In genomic region chr2:190849774-190850173, GRCh38 we compare ENCODE assay signal across 12 cellular contexts. TPM values are rescaled to one million over a fixed set of nuclear protein-coding genes. Genes with fewer than 3 reads are reported as not detected.
A peak's percentile ranks its signal among the peaks of the same experiment; 100 is the strongest.
DNase-seq lines count a peak whose midpoint lies in the region; ATAC-seq and TF ChIP-seq lines count a peak whose summit lies in the region.
"Had no signal": no experiment of that assay in that cellular context is flagged by ENCODE, and none has a peak within 500 bp of the region (broad histone marks: within the 10 kb centered on the region; RNA-seq: fewer than 3 reads in every experiment).

No MANE protein-coding gene starts in this region.

- no peaks in the 10 kb centered on the region for H3K9me3 Mint-ChIP-seq in CD4-positive, alpha-beta T cell
- H3K9me3 Mint-ChIP-seq: activated CD4-positive, alpha-beta memory T cell treated with anti-CD3 and anti-CD28 coated beads, Interleukin-2, amount 10 ng/mL, durations not matched to agents 7 days and 5 days; nephron had no signal

- no peak for ATAC-seq in CD4-positive, alpha-beta T cell (ENCODE audit: poor library complexity)
- ATAC-seq in left lobe of liver = no peak

- no peaks in the 10 kb centered on the region for H3K27me3 Mint-ChIP-seq in CD4-positive, alpha-beta T cell
- H3K27me3 Mint-ChIP-seq: activated CD4-positive, alpha-beta memory T cell treated with anti-CD3 and anti-CD28 coated beads, Interleukin-2, amount 10 ng/mL, durations not matched to agents 7 days and 5 days had no signal

- DNase-seq in GM03348 (ENCODE audit: low spot score) (peak; percentile 77), NCI-H446 treated with DMSO at 0.1 percent for 48 hours (lab: John Stamatoyannopoulos, UW) (peak; percentile 93), choroid plexus epithelial cell (ENCODE audit: low read depth) (peak; percentile 74), occipital lobe (lab: John Stamatoyannopoulos, UW) (peak; percentile 26), NCI-H2029 treated with DMSO at 0.1 percent for 48 hours (lab: John Stamatoyannopoulos, UW) (no peak), left lobe of liver (ENCODE audit: low spot score) (no peak)
- no peak for DNase-seq in stimulated activated naive CD4-positive, alpha-beta T cell treated with Interleukin-2 at 50 U/mL for 16 hours (lab: John Stamatoyannopoulos, UW)
- DNase-seq in CD4-positive, alpha-beta T cell = no peak
- DNase-seq: T1000 had no signal

- no peaks in the 10 kb centered on the region for H3K36me3 Mint-ChIP-seq in CD4-positive, alpha-beta T cell (ENCODE audit: low read depth)

- POLR2A ChIA-PET in CD4-positive, alpha-beta T cell (lab: Charles Lee) = interaction anchor here (0.9 to 2.1 kb wide), 5 partner anchors 13 to 98 kb away, joined by 3 to 41 read pairs (median 5); partner anchors contain the start of gene GLS

- no peaks in the 10 kb centered on the region for H3K27me3 ChIP-seq in CD4-positive, alpha-beta T cell (ENCODE audit: control insufficient read depth, insufficient read depth, low read length)

- no peak for TF ChIP-seq CTCF in choroid plexus epithelial cell (conservative IDR thresholded peaks at IDR 0.05; ENCODE audit: low read depth, low read length)
- TF ChIP-seq CTCF in CD4-positive, alpha-beta T cell (IDR thresholded peaks at IDR 0.05) = no peak

- no peak overlapping the region for H3K27ac ChIP-seq in CD4-positive, alpha-beta T cell (ENCODE audit: low read depth, low read length)
- H3K27ac ChIP-seq: HL-60 had no signal

- H3K27ac Mint-ChIP-seq in CD4-positive, alpha-beta T cell = no peak overlapping the region
- H3K27ac Mint-ChIP-seq: activated CD4-positive, alpha-beta memory T cell treated with anti-CD3 and anti-CD28 coated beads, Interleukin-2, amount 10 ng/mL, durations not matched to agents 7 days and 5 days; nephron had no signal

- no peaks in the 10 kb centered on the region for H3K4me1 Mint-ChIP-seq in CD4-positive, alpha-beta T cell (ENCODE audit: low read depth)

- no peak overlapping the region for H3K4me3 ChIP-seq in choroid plexus epithelial cell (ENCODE audit: low read depth, low read length)

- H3K9me3 ChIP-seq in CD4-positive, alpha-beta T cell (ENCODE audit: control insufficient read depth, low read length) = no peaks in the 10 kb centered on the region

- intact Hi-C loops in CD4-positive, alpha-beta T cell (cut with DNase I, micrococcal nuclease) = loop anchor here (1.0 to 10.0 kb wide), 5 partner anchors 31 to 305 kb away; partner anchors contain the start of genes GLS (in 1 of the 2) and STAT4 (in 1 of the 2)

- CTCF ChIA-PET in CD4-positive, alpha-beta T cell (lab: Charles Lee) = interaction anchor here (1.0 to 2.0 kb wide), 11 partner anchors 17 to 137 kb away, joined by 3 to 21 read pairs (median 5); partner anchors contain the start of gene GLS

- H3K4me3 Mint-ChIP-seq in CD4-positive, alpha-beta T cell = no peak overlapping the region
- H3K4me3 Mint-ChIP-seq: activated CD4-positive, alpha-beta memory T cell treated with anti-CD3 and anti-CD28 coated beads, Interleukin-2, amount 10 ng/mL, durations not matched to agents 7 days and 5 days; nephron had no signal

RNA-seq across cellular contexts. Expression of gene GLS, which starts 30.8 kb away (rescaled TPM):
- 207 TPM for total RNA-seq in occipital lobe
- 100 to 1,000 TPM; 215 to 224 TPM for total RNA-seq in CD4-positive, alpha-beta T cell
- 10.2 TPM for total RNA-seq in left lobe of liver

Comparison
In these comparisons a context has a peak if more than half of its experiments do, and no peak if none do; other contexts are left out.
1. DNase-seq: peak in GM03348 (single experiment), NCI-H446 treated with DMSO at 0.1 percent for 48 hours (single experiment), choroid plexus epithelial cell (single experiment) and occipital lobe (single experiment); none in stimulated activated naive CD4-positive, alpha-beta T cell treated with Interleukin-2 at 50 U/mL for 16 hours (single experiment), CD4-positive, alpha-beta T cell (0 of 10), NCI-H2029 treated with DMSO at 0.1 percent for 48 hours (single experiment) and left lobe of liver (single experiment).
2. RNA of gene GLS, which starts 30.8 kb away (total RNA-seq): 215 to 224 TPM in CD4-positive, alpha-beta T cell and 207 TPM in occipital lobe (single experiment); 10.2 TPM in left lobe of liver (single experiment); every median in the first group is over 10 times any median in the second.